15 cellular contexts compared by ENCODE assay signal in the genomic region with DNA sequence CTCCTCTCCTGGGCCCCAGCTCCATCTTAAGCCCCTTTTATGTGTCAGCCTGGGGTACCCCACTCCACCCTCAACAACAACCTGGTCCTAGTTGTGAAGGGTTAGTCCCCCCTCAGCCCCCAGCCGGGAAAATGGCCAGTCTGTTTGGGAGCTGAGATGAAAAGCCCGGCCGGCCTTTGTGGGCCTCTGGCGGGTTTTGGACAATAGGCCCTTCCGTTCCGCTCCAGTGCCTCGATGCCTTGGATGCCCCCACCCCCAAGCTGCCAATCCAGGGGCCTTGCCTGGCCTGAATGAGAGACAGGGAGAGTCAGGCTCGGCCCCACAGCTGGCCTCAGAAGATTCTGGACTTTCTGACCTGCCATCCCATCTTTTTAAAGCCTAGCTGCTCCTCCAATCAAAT. TPM values are rescaled to one million over a fixed set of nuclear protein-coding genes. Genes with fewer than 3 reads are reported as not detected.
DNase-seq lines count a peak whose midpoint lies in the region; TF ChIP-seq lines count a peak whose summit lies in the region.
"Had no signal": no experiment of that assay in that cellular context is flagged by ENCODE, and none has a peak within 500 bp of the region (broad histone marks: within the 10 kb centered on the region; RNA-seq: fewer than 3 reads in every experiment).

No MANE protein-coding gene starts in this region.

- H3K36me3 ChIP-seq in WERI-Rb-1 = no peaks in the 10 kb centered on the region
- H3K36me3 ChIP-seq: upper lobe of left lung had no signal

- H3K27ac Mint-ChIP-seq in endothelial cell (ENCODE audit: unreplicated experiment) = no peak overlapping the region
- H3K27ac Mint-ChIP-seq: activated CD4-positive, alpha-beta T cell treated with anti-CD3 and anti-CD28 coated beads, Interleukin-2, amount 10 ng/mL, durations not matched to agents 24 days and 14 days; activated naive CD8-positive, alpha-beta T cell treated with anti-CD3 and anti-CD28 coated beads for 36 hours; activated T-helper 17 cell treated with anti-CD3 and anti-CD28 coated beads, Interleukin-2, amount 50 U/mL, for 72 hours; T-helper 1 cell treated with Interleukin-12 subunit alpha and Interleukin-12 subunit beta and Interleukin-4 antibody, amounts not matched to agents 30 μg/mL and 1 μg/mL, for 36 hours had no signal

- H3K27ac ChIP-seq in WERI-Rb-1 = peak overlapping the region; percentile 87
- H3K27ac ChIP-seq: HL-60, upper lobe of left lung had no signal

- H3K9me3 Mint-ChIP-seq in endothelial cell (ENCODE audit: unreplicated experiment) = no peaks in the 10 kb centered on the region
- H3K9me3 Mint-ChIP-seq: activated CD4-positive, alpha-beta T cell treated with anti-CD3 and anti-CD28 coated beads, Interleukin-2, amount 10 ng/mL, durations not matched to agents 24 days and 14 days; activated naive CD8-positive, alpha-beta T cell treated with anti-CD3 and anti-CD28 coated beads for 36 hours; activated T-helper 17 cell treated with anti-CD3 and anti-CD28 coated beads, Interleukin-2, amount 50 U/mL, for 72 hours; T-helper 1 cell treated with Interleukin-12 subunit alpha and Interleukin-12 subunit beta and Interleukin-4 antibody, amounts not matched to agents 30 μg/mL and 1 μg/mL, for 36 hours had no signal

- peaks cover 25% of the 10 kb centered on the region for H3K27me3 Mint-ChIP-seq in endothelial cell (ENCODE audit: unreplicated experiment)

- no peaks in the 10 kb centered on the region for H3K36me3 Mint-ChIP-seq in endothelial cell (ENCODE audit: low read depth, unreplicated experiment)
- H3K36me3 Mint-ChIP-seq: activated naive CD8-positive, alpha-beta T cell treated with anti-CD3 and anti-CD28 coated beads for 36 hours had no signal

- H3K4me3 Mint-ChIP-seq in endothelial cell (ENCODE audit: unreplicated experiment) = peak overlapping the region; percentile 7
- H3K4me3 Mint-ChIP-seq: activated CD4-positive, alpha-beta T cell treated with anti-CD3 and anti-CD28 coated beads, Interleukin-2, amount 10 ng/mL, durations not matched to agents 24 days and 14 days; activated naive CD8-positive, alpha-beta T cell treated with anti-CD3 and anti-CD28 coated beads for 36 hours; activated T-helper 17 cell treated with anti-CD3 and anti-CD28 coated beads, Interleukin-2, amount 50 U/mL, for 72 hours; T-helper 1 cell treated with Interleukin-12 subunit alpha and Interleukin-12 subunit beta and Interleukin-4 antibody, amounts not matched to agents 30 μg/mL and 1 μg/mL, for 36 hours had no signal

- H3K4me1 Mint-ChIP-seq in endothelial cell (ENCODE audit: unreplicated experiment) = peaks cover 38% of the 10 kb centered on the region

- no peak overlapping the region for H3K4me3 ChIP-seq in WERI-Rb-1 (ENCODE audit: low read depth, low read length)
- H3K4me3 ChIP-seq: upper lobe of left lung had no signal

- DNase-seq in WERI-Rb-1 = peak; percentile 46
- DNase-seq in endothelial cell (ENCODE audit: low spot score) = no peak
- DNase-seq in retina = peak; percentile 89
- DNase-seq in SIG-M5 (lab: John Stamatoyannopoulos, UW) = no peak
- DNase-seq in stimulated activated CD4-positive, alpha-beta T cell treated with anti-CD3 and anti-CD28 coated beads, Interleukin-12 subunit alpha, Interleukin-12 subunit beta, amount 100 ng/mL, for 4 hours = no peak
- DNase-seq: activated CD4-positive, alpha-beta T cell treated with anti-CD3 and anti-CD28 coated beads, Interleukin-2, amount 10 ng/mL, durations not matched to agents 24 days and 14 days; activated naive CD8-positive, alpha-beta T cell treated with anti-CD3 and anti-CD28 coated beads for 36 hours; COR-L47; DMS79 treated with DMSO at 0.1 percent for 48 hours; stimulated activated CD8-positive, alpha-beta memory T cell treated with anti-CD3 and anti-CD28 coated beads, Interleukin-4, amount 100 ng/mL, for 48 hours; upper lobe of left lung had no signal

- no peaks in the 10 kb centered on the region for H3K9me3 ChIP-seq in WERI-Rb-1 (ENCODE audit: severe bottlenecking)
- H3K9me3 ChIP-seq: upper lobe of left lung had no signal

- no peak for TF ChIP-seq CTCF in WERI-Rb-1 (IDR thresholded peaks at IDR 0.05; ENCODE audit: low read depth, low read length)
- TF ChIP-seq CTCF in endothelial cell (IDR thresholded peaks at IDR 0.05; ENCODE audit: unreplicated experiment) = no peak

- no peaks in the 10 kb centered on the region for H3K27me3 ChIP-seq in WERI-Rb-1 (ENCODE audit: insufficient read depth, low read depth, severe bottlenecking)

RNA-seq across cellular contexts. Expression of a gene that starts 9.2 kb away (rescaled TPM):
- total RNA-seq in endothelial cell (ENCODE audit: unreplicated experiment) = 3.1 TPM
- total RNA-seq: activated CD4-positive, alpha-beta T cell treated with anti-CD3 and anti-CD28 coated beads, Interleukin-2, amount 10 ng/mL, durations not matched to agents 24 days and 14 days; activated naive CD8-positive, alpha-beta T cell treated with anti-CD3 and anti-CD28 coated beads for 36 hours; activated T-helper 17 cell treated with anti-CD3 and anti-CD28 coated beads, Interleukin-2, amount 50 U/mL, for 72 hours had no signal

RNA-seq across cellular contexts. Expression of a gene that starts 31.5 kb away (rescaled TPM):
- 12.9 TPM for total RNA-seq in endothelial cell (ENCODE audit: unreplicated experiment)

RNA-seq across cellular contexts. Expression of a gene that starts 39.9 kb away (rescaled TPM):
- 81.5 TPM for total RNA-seq in endothelial cell (ENCODE audit: unreplicated experiment)

RNA-seq across cellular contexts. Expression of a gene that starts 48.5 kb away (rescaled TPM):
- not detected for total RNA-seq in endothelial cell (ENCODE audit: unreplicated experiment)
- total RNA-seq: omental fat pad, upper lobe of left lung had no signal

RNA-seq across cellular contexts. Expression of a gene that starts 57.2 kb away (rescaled TPM):
- total RNA-seq in endothelial cell (ENCODE audit: unreplicated experiment) = 25.9 TPM

Comparison
In these comparisons a context has a peak if more than half of its experiments do, and no peak if none do; other contexts are left out.
1. DNase-seq: peak in WERI-Rb-1 (single experiment) and retina (single experiment); none in endothelial cell (single experiment), SIG-M5 (single experiment) and stimulated activated CD4-positive, alpha-beta T cell treated with anti-CD3 and anti-CD28 coated beads, Interleukin-12 subunit alpha, Interleukin-12 subunit beta, amount 100 ng/mL, for 4 hours (single experiment).